ENCODE assay signal across 19 cellular contexts in genomic region chr9:73011956-73012355, GRCh38. TPM values are rescaled to one million over a fixed set of nuclear protein-coding genes. Genes with fewer than 3 reads are reported as not detected.
"Had no signal": no experiment of that assay in that cellular context is flagged by ENCODE, and none has a peak within 500 bp of the region (broad histone marks: within the 10 kb centered on the region; RNA-seq: fewer than 3 reads in every experiment).

No MANE protein-coding gene starts in this region.

- H3K4me3 ChIP-seq: gastrocnemius medialis, skin epidermis had no signal

- FAIRE-seq: bronchial epithelial cell, kidney, TTC549 had no signal

- H3K27me3 ChIP-seq: gastrocnemius medialis had no signal

- ATAC-seq: activated T-cell treated with anti-CD3 and anti-CD28 coated beads, Interleukin-2, amount 50 U/mL, for 72 hours; left lobe of liver; stimulated activated naive CD8-positive, alpha-beta T cell treated with anti-CD3 and anti-CD28 coated beads, Interleukin-15, amount 100 ng/mL, for 72 hours had no signal

- H3K9me3 ChIP-seq: gastrocnemius medialis had no signal

- DNase-seq: activated CD4-positive, alpha-beta T cell treated with anti-CD3 and anti-CD28 coated beads, Interleukin-2, amount 50 U/mL, for 4 hours; activated effector memory CD4-positive, alpha-beta T cell treated with anti-CD3 and anti-CD28 coated beads, Interleukin-2, amount 50 U/mL, for 16 hours; activated naive CD4-positive, alpha-beta T cell treated with anti-CD3 and anti-CD28 coated beads, Interleukin-2, amount 50 U/mL, for 16 hours; activated T-cell treated with anti-CD3 and anti-CD28 coated beads, Interleukin-2, amount 50 U/mL, for 72 hours; gastrocnemius medialis; kidney; mammary epithelial cell; occipital lobe; stimulated activated CD4-positive, alpha-beta T cell treated with anti-CD3 and anti-CD28 coated beads, Interleukin-4, amount 100 ng/mL, for 1 hour; stimulated activated naive CD8-positive, alpha-beta T cell treated with anti-CD3 and anti-CD28 coated beads, Interleukin-15, amount 100 ng/mL, for 72 hours; SW 1271 had no signal

- H3K27ac ChIP-seq: epithelial cell of prostate had no signal

- H3K36me3 ChIP-seq: gastrocnemius medialis had no signal

RNA-seq across cellular contexts. Expression of gene ALDH1A1, which starts 59.1 kb away (rescaled TPM):
- total RNA-seq: activated CD8-positive, alpha-beta memory T cell treated with anti-CD3 and anti-CD28 coated beads for 36 hours; activated T-cell treated with anti-CD3 and anti-CD28 coated beads, Interleukin-2, amount 50 U/mL, for 72 hours; T-helper 2 cell treated with Interferon-gamma antibody and Interleukin-4, amounts not matched to agents 100 ng/mL and 5 ng/mL, for 36 hours had no signal
- polyA plus RNA-seq: neural cell had no signal
